In the genomic region with DNA sequence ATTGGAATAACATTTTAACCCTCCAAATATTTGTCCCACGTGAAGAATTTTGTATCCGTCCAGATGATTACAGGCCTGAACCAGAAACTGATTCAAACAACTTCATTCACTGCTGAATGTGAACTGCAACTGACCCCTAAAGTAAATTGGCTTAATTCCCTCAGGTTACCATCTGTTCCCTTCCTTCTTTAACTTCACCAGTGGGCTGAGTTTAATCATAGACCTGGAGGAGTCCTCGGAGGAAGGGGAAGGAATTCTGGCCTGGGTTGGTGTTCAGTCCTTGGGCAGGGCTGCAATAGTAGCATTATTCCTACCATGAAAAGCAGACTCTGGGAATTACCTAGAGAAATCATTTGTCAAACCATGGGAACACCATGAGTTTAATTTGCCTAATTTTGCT, we compare ENCODE assay signal across 25 cellular contexts. TPM values are rescaled to one million over a fixed set of nuclear protein-coding genes. Genes with fewer than 3 reads are reported as not detected.
DNase-seq lines count a peak whose midpoint lies in the region; ATAC-seq, FAIRE-seq and TF ChIP-seq lines count a peak whose summit lies in the region.
"Had no signal": no experiment of that assay in that cellular context is flagged by ENCODE, and none has a peak within 500 bp of the region (broad histone marks: within the 10 kb centered on the region; RNA-seq: fewer than 3 reads in every experiment).

No MANE protein-coding gene starts in this region.

- WGBS in A549 (ENCODE audit: missing lambda C conversion rate): 81% methylated on average over 3 of the region's 3 CpGs

- H3K4me3 ChIP-seq in A549 (no peak overlapping the region), WERI-Rb-1 (ENCODE audit: low read depth, low read length) (no peak overlapping the region)
- no peak overlapping the region for H3K4me3 ChIP-seq in naive thymus-derived CD4-positive, alpha-beta T cell (ENCODE audit: low read length)

- H3K4me1 Mint-ChIP-seq in nephron: peaks cover 39% of the 10 kb centered on the region
- H3K4me1 Mint-ChIP-seq in naive thymus-derived CD4-positive, alpha-beta T cell: peaks cover 0 to 5% (median 0%) of the 10 kb centered on the region in 7 donors
- H3K4me1 Mint-ChIP-seq: CD8-positive, alpha-beta memory T cell had no signal

- FAIRE-seq in A549 (lab: Jason Lieb, UNC): peak; percentile 46
- FAIRE-seq: G401.6 had no signal

- TF ChIP-seq EP300 in A549 (IDR thresholded peaks at IDR 0.05): no peak

- no peaks in the 10 kb centered on the region for H3K9me3 Mint-ChIP-seq in nephron
- no peaks in the 10 kb centered on the region for H3K9me3 Mint-ChIP-seq in naive thymus-derived CD4-positive, alpha-beta T cell
- H3K9me3 Mint-ChIP-seq: CD14-positive monocyte; CD8-positive, alpha-beta memory T cell; IgD-negative memory B cell had no signal

- peak overlapping the region; percentile 12 to 47 (median 13) for H3K27ac Mint-ChIP-seq in nephron
- H3K27ac Mint-ChIP-seq in naive thymus-derived CD4-positive, alpha-beta T cell: no peak overlapping the region
- H3K27ac Mint-ChIP-seq: CD14-positive monocyte; CD8-positive, alpha-beta memory T cell; IgD-negative memory B cell had no signal

- no peaks in the 10 kb centered on the region for H3K27me3 ChIP-seq in WERI-Rb-1 (ENCODE audit: insufficient read depth, low read depth, severe bottlenecking)
- no peaks in the 10 kb centered on the region for H3K27me3 ChIP-seq in naive thymus-derived CD4-positive, alpha-beta T cell (ENCODE audit: control insufficient read depth in 2 of 2, insufficient read depth in 2 of 2, low read length in 2 of 2)
- H3K27me3 ChIP-seq: BE2C had no signal

- no peaks in the 10 kb centered on the region for H3K9me3 ChIP-seq in A549
- no peaks in the 10 kb centered on the region for H3K9me3 ChIP-seq in WERI-Rb-1 (ENCODE audit: severe bottlenecking)
- no peaks in the 10 kb centered on the region for H3K9me3 ChIP-seq in naive thymus-derived CD4-positive, alpha-beta T cell (ENCODE audit: control insufficient read depth in 2 of 3, low read length in 3 of 3)
- H3K9me3 ChIP-seq: BE2C had no signal

- TF ChIP-seq CTCF in A549 (IDR thresholded peaks at IDR 0.05) (no peak), WERI-Rb-1 (IDR thresholded peaks at IDR 0.05; ENCODE audit: low read depth, low read length) (no peak), nephron (IDR thresholded peaks at IDR 0.05; ENCODE audit: unreplicated experiment in 3 of 3) (no peak), GM20000 (IDR thresholded peaks at IDR 0.05; ENCODE audit: extremely low read depth, missing control alignments) (no peak)

- no peak for TF ChIP-seq RAD21 in A549 (conservative IDR thresholded peaks at IDR 0.05 in 1 of 2, IDR thresholded peaks at IDR 0.05 in 1 of 2)

- no peak for ATAC-seq in A549
- ATAC-seq in naive thymus-derived CD4-positive, alpha-beta T cell: no peak

- CTCF ChIA-PET in A549 (lab: Yijun Ruan, JAX): no interaction called here
- CTCF ChIA-PET in naive thymus-derived CD4-positive, alpha-beta T cell (lab: Charles Lee): no interaction called here

- no peak for DNase-seq in A549 (ENCODE audit: low read depth in 1 of 2, low spot score in 1 of 2)
- peak; percentile 19 for DNase-seq in NCI-H446 treated with DMSO at 0.1 percent for 48 hours (lab: John Stamatoyannopoulos, UW)
- peak; percentile 71 for DNase-seq in WERI-Rb-1
- DNase-seq in naive thymus-derived CD4-positive, alpha-beta T cell: no peak
- no peak for DNase-seq in GM20000 (ENCODE audit: low spot score)
- no peak for DNase-seq in UCSD-AML1 (lab: John Stamatoyannopoulos, UW; ENCODE audit: unreplicated experiment)
- DNase-seq: ACHN; BE2C; CD8-positive, alpha-beta memory T cell; GOT3; HCEC 1CT; MM.1S; NCI-H1417; NCI-H1694; NCI-H2029 treated with DMSO at 0.1 percent for 48 hours; NCI-H226; NCI-H510A treated with DMSO at 0.1 percent for 48 hours; RPMI8226; SHP77 had no signal

- H3K4me3 Mint-ChIP-seq in nephron: no peak overlapping the region
- no peak overlapping the region for H3K4me3 Mint-ChIP-seq in naive thymus-derived CD4-positive, alpha-beta T cell
- H3K4me3 Mint-ChIP-seq: CD14-positive monocyte; CD8-positive, alpha-beta memory T cell; IgD-negative memory B cell had no signal

- TF ChIP-seq POLR2A in A549 (IDR thresholded peaks at IDR 0.05; ENCODE audit: low read length): no peak

- H3K4me1 ChIP-seq in A549: peaks cover 29% of the 10 kb centered on the region
- H3K4me1 ChIP-seq in naive thymus-derived CD4-positive, alpha-beta T cell (ENCODE audit: control insufficient read depth in 2 of 2, insufficient read depth in 2 of 2, low read length in 2 of 2): no peaks in the 10 kb centered on the region
- H3K4me1 ChIP-seq: BE2C had no signal

- H3K27ac ChIP-seq in A549: no peak overlapping the region
- H3K27ac ChIP-seq in WERI-Rb-1: peak overlapping the region; percentile 74
- no peak overlapping the region for H3K27ac ChIP-seq in naive thymus-derived CD4-positive, alpha-beta T cell (ENCODE audit: low read depth, low read length)
- H3K27ac ChIP-seq: 22Rv1, KMS-11 had no signal

- H3K4me2 ChIP-seq in A549: no peak overlapping the region
- H3K4me2 ChIP-seq: KMS-11 had no signal

- no peaks in the 10 kb centered on the region for H3K36me3 Mint-ChIP-seq in nephron (ENCODE audit: low read depth)
- no peaks in the 10 kb centered on the region for H3K36me3 Mint-ChIP-seq in naive thymus-derived CD4-positive, alpha-beta T cell
- H3K36me3 Mint-ChIP-seq: CD14-positive monocyte had no signal

- H3K36me3 ChIP-seq in WERI-Rb-1: no peaks in the 10 kb centered on the region
- H3K36me3 ChIP-seq in naive thymus-derived CD4-positive, alpha-beta T cell (ENCODE audit: control insufficient read depth in 2 of 3, insufficient read depth in 3 of 3, low read length in 3 of 3): no peaks in the 10 kb centered on the region
- H3K36me3 ChIP-seq: BE2C had no signal

- intact Hi-C loops in naive thymus-derived CD4-positive, alpha-beta T cell (cut with micrococcal nuclease): no loop called here

- POLR2A ChIA-PET in A549 (lab: Yijun Ruan, JAX): no interaction called here
- POLR2A ChIA-PET in naive thymus-derived CD4-positive, alpha-beta T cell (lab: Charles Lee): no interaction called here

- H3K27me3 Mint-ChIP-seq in nephron (ENCODE audit: low read depth): no peaks in the 10 kb centered on the region
- H3K27me3 Mint-ChIP-seq in naive thymus-derived CD4-positive, alpha-beta T cell: peaks cover 20 to 48% (median 28%) of the 10 kb centered on the region in 5 donors

TF ChIP-seq in A549, 52 proteins besides CTCF, POLR2A, EP300 and RAD21:
- TF ChIP-seq MAZ (IDR thresholded peaks at IDR 0.05; ENCODE audit: borderline replicate concordance, low read depth, low read length) (no peak), SREBF2 (IDR thresholded peaks at IDR 0.05) (no peak), HEYL (CRISPR knock-in tag; IDR thresholded peaks at IDR 0.05) (no peak), TFCP2L1 (CRISPR knock-in tag; IDR thresholded peaks at IDR 0.05) (no peak), POLR2AphosphoS2 (conservative IDR thresholded peaks at IDR 0.05; ENCODE audit: low read length) (no peak), GATA3 (IDR thresholded peaks at IDR 0.05; ENCODE audit: borderline replicate concordance) (no peak), CHD2 (IDR thresholded peaks at IDR 0.05; ENCODE audit: low read length, partially characterized antibody) (no peak), HES2 (IDR thresholded peaks at IDR 0.05) (no peak)
TF ChIP-seq in A549: peak in this region for 0.

RNA-seq across cellular contexts. Expression of gene SOCS5, which starts 12.3 kb away (rescaled TPM):
- polyA plus RNA-seq in A549 (2011; rRNA removed) (36.3 and 37.6 TPM in 2 replicates), A549 (2017; fragmentation: RNase III; extraction: RNeasy Plus Mini Kit Qiagen cat#74134 plus additional on column Dnase treatment) (28.2 to 34.0 TPM (median 32.4 TPM) in 3 replicates)
- 10.2 and 11.9 TPM in 2 replicates for polyA plus RNA-seq in A549 (2012; cell fraction: cytosol; rRNA removed)
- 6.6 and 9.4 TPM in 2 replicates for polyA plus RNA-seq in A549 (2012; cell fraction: nucleus; rRNA removed)
- 41.1 and 41.3 TPM in 2 replicates for polyA minus RNA-seq in A549 (2011; rRNA and poly(A)+ RNA removed)
- 10 to 100 TPM in 3 of 5 experiments, 1 to 10 TPM in 2; 6.2 to 14.5 (median 11.6) TPM for total RNA-seq in naive thymus-derived CD4-positive, alpha-beta T cell
- 1 to 10 TPM; 4.1 to 4.2 TPM for polyA plus RNA-seq in naive thymus-derived CD4-positive, alpha-beta T cell

Comparison
In these comparisons a context has a peak if more than half of its experiments do, and no peak if none do; other contexts are left out.
1. DNase-seq: peak in NCI-H446 treated with DMSO at 0.1 percent for 48 hours (single experiment) and WERI-Rb-1 (single experiment); none in A549 (0 of 2), naive thymus-derived CD4-positive, alpha-beta T cell (0 of 9), GM20000 (single experiment) and UCSD-AML1 (single experiment).
2. H3K27ac Mint-ChIP-seq: peak in nephron (3 of 3); none in naive thymus-derived CD4-positive, alpha-beta T cell (0 of 9).